Comparison of ENCODE assay signal across 8 cellular contexts in the genomic region with DNA sequence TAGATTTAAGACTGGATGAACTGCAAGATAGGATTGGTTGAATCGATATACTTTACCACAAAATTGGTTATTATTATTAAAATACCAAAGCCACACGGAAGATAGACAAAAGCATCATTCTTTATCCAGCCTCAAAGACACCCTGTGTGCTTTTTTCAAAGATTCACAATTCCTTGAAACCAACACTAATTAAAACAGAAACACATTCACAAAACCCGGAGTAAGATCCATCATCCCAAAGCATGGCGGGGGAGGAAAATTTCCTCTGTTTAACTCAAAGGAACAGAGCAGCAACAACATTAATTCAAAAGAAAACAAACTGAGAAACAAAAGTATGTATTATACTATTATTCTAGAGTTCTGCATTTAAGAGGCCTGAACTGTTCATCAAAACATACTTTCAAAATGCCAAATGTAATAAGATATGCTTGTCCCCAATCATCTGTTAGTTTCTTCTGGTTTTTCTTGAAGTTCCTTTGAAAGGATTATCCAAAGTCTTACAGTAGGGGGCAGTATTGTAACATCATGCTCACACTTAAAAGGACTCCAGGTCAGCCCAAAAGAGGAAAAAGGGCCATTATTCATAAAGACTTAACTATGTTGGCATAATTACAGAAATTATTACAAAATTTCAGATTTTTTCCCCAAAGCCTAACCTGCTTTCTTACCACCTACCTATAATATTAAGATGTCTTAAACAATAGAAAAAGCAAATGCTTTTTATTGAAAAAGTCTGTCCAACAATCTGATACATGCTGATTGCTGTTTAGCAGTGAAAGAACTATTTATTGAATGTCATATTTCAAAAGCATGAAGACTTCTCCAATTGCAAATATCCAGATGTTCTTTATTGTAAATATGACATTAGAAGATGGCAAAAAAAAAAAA.
DNase-seq lines count a peak whose midpoint lies in the region; ATAC-seq and TF ChIP-seq lines count a peak whose summit lies in the region.

No MANE protein-coding gene starts in this region.

- no peaks in the 10 kb centered on the region for H3K4me1 ChIP-seq in upper lobe of right lung

- no peaks in the 10 kb centered on the region for H3K27me3 Mint-ChIP-seq in activated T-helper 1 cell treated with anti-CD3 and anti-CD28 coated beads, Interleukin-12 subunit alpha, Interleukin-12 subunit beta, Interleukin-2, Interleukin-4 antibody, amounts not matched to agents 30 ng/mL and 10 ng/mL and 1 ng/mL, durations not matched to agents 14 hours and 24 hours and 36 hours (ENCODE audit: insufficient read depth)

- DNase-seq in Right ventricle myocardium inferior (ENCODE audit: missing footprints) (no peak), cardiac septum (ENCODE audit: low spot score) (no peak), HS-5 (ENCODE audit: low read depth) (peak; percentile 77), NCI-H774 (lab: John Stamatoyannopoulos, UW) (peak; percentile 47), cardiac fibroblast (ENCODE audit: low read depth in 2 of 2) (peak; percentile 95 to 96), left colon (no peak), upper lobe of right lung (no peak)
- no peak for DNase-seq in activated T-helper 1 cell treated with anti-CD3 and anti-CD28 coated beads, Interleukin-12 subunit alpha, Interleukin-12 subunit beta, Interleukin-2, Interleukin-4 antibody, amounts not matched to agents 30 ng/mL and 10 ng/mL and 1 ng/mL, durations not matched to agents 14 hours and 24 hours and 36 hours (ENCODE audit: low spot score)

- H3K27ac ChIP-seq in upper lobe of right lung: no peak overlapping the region

- no peaks in the 10 kb centered on the region for H3K27me3 ChIP-seq in upper lobe of right lung

- TF ChIP-seq CTCF in cardiac fibroblast (IDR thresholded peaks at IDR 0.05; ENCODE audit: low read depth, low read length) (peak; percentile 62), upper lobe of right lung (IDR thresholded peaks at IDR 0.05) (peak; percentile 75)

- no peak overlapping the region for H3K4me3 Mint-ChIP-seq in activated T-helper 1 cell treated with anti-CD3 and anti-CD28 coated beads, Interleukin-12 subunit alpha, Interleukin-12 subunit beta, Interleukin-2, Interleukin-4 antibody, amounts not matched to agents 30 ng/mL and 10 ng/mL and 1 ng/mL, durations not matched to agents 14 hours and 24 hours and 36 hours

- no peaks in the 10 kb centered on the region for H3K9me3 ChIP-seq in upper lobe of right lung

- ATAC-seq in Right ventricle myocardium inferior: peak; percentile 57
- ATAC-seq in left colon: peak; percentile 67
- ATAC-seq in upper lobe of right lung: peak; percentile 68

- no peaks in the 10 kb centered on the region for H3K36me3 ChIP-seq in upper lobe of right lung

- H3K27ac Mint-ChIP-seq in activated T-helper 1 cell treated with anti-CD3 and anti-CD28 coated beads, Interleukin-12 subunit alpha, Interleukin-12 subunit beta, Interleukin-2, Interleukin-4 antibody, amounts not matched to agents 30 ng/mL and 10 ng/mL and 1 ng/mL, durations not matched to agents 14 hours and 24 hours and 36 hours: no peak overlapping the region

- H3K4me3 ChIP-seq in cardiac fibroblast (replicated peaks in 1 of 2; ENCODE audit: low read depth in 2 of 2, low read length in 2 of 2) (no peak overlapping the region), upper lobe of right lung (no peak overlapping the region)

- H3K9me3 Mint-ChIP-seq in activated T-helper 1 cell treated with anti-CD3 and anti-CD28 coated beads, Interleukin-12 subunit alpha, Interleukin-12 subunit beta, Interleukin-2, Interleukin-4 antibody, amounts not matched to agents 30 ng/mL and 10 ng/mL and 1 ng/mL, durations not matched to agents 14 hours and 24 hours and 36 hours: no peaks in the 10 kb centered on the region

- intact Hi-C loops in Right ventricle myocardium inferior (cut with DNase I) (loop anchor here (5.0 kb wide), 2 partner anchors 185 to 1030 kb away; a partner anchor contains a TSS), cardiac septum (cut with DNase I) (loop anchor here (2.0 to 5.0 kb wide), 2 partner anchors 720 to 1038 kb away; no protein-coding TSS in a partner anchor), left colon (cut with DNase I, micrococcal nuclease) (loop anchor here (5.0 to 10.0 kb wide), 2 partner anchors 1028 to 1040 kb away; a partner anchor contains a TSS), upper lobe of right lung (cut with DNase I) (no loop called here)
- intact Hi-C loops in activated T-helper 1 cell treated with anti-CD3 and anti-CD28 coated beads, Interleukin-12 subunit alpha, Interleukin-12 subunit beta, Interleukin-2, Interleukin-4 antibody, amounts not matched to agents 30 ng/mL and 10 ng/mL and 1 ng/mL, durations not matched to agents 14 hours and 24 hours and 36 hours (cut with micrococcal nuclease): loop anchor here (1.0 to 10.0 kb wide), 7 partner anchors 169 to 1037 kb away; a partner anchor contains a TSS

- H3K36me3 Mint-ChIP-seq in activated T-helper 1 cell treated with anti-CD3 and anti-CD28 coated beads, Interleukin-12 subunit alpha, Interleukin-12 subunit beta, Interleukin-2, Interleukin-4 antibody, amounts not matched to agents 30 ng/mL and 10 ng/mL and 1 ng/mL, durations not matched to agents 14 hours and 24 hours and 36 hours (ENCODE audit: low read depth): no peaks in the 10 kb centered on the region

- peaks cover 4% of the 10 kb centered on the region for H3K4me1 Mint-ChIP-seq in activated T-helper 1 cell treated with anti-CD3 and anti-CD28 coated beads, Interleukin-12 subunit alpha, Interleukin-12 subunit beta, Interleukin-2, Interleukin-4 antibody, amounts not matched to agents 30 ng/mL and 10 ng/mL and 1 ng/mL, durations not matched to agents 14 hours and 24 hours and 36 hours (ENCODE audit: low read depth)

Comparison
In these comparisons a context has a peak if more than half of its experiments do, and no peak if none do; other contexts are left out.
1. DNase-seq: peak in HS-5 (single experiment), NCI-H774 (single experiment) and cardiac fibroblast (2 of 2); none in Right ventricle myocardium inferior (single experiment), cardiac septum (single experiment), left colon (0 of 2), upper lobe of right lung (single experiment) and activated T-helper 1 cell treated with anti-CD3 and anti-CD28 coated beads, Interleukin-12 subunit alpha, Interleukin-12 subunit beta, Interleukin-2, Interleukin-4 antibody, amounts not matched to agents 30 ng/mL and 10 ng/mL and 1 ng/mL, durations not matched to agents 14 hours and 24 hours and 36 hours (single experiment).
2. Peak in every context shown above with its lines, with median percentiles within 50 percentile points of each other: ATAC-seq.